Comparison of ENCODE assay signal across 8 cellular contexts in the genomic region with DNA sequence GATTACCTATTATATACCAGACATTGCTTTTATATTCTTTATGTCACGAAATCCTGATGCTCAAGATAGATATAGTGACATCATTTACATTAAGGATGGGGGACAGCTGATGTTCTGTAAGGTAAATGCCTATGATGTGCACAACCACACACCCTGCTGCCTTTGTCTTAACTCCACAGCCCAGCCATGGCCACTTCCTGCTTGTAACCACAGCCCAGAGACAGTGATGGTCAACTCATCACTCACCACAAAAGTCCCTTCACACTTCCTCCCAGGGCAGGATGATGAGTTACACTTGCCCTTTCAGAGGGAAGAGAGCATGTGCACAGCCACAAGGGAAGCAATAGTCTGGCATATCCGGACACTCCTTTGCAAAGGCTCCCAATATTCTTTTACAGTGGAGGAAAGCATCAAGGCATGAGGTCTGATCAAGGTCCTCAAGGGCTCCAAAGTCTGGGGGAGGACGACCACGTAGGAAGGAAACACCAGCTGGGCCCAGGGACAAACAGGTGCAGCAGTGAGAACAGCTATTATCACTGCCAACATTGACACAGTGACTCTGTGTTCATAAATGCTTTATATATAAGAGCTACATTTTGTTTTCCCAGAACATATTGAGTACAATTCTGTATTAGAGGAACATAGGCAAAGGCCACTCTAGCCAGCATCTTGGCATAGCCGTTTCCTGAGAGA. TPM values are rescaled to one million over a fixed set of nuclear protein-coding genes. Genes with fewer than 3 reads are reported as not detected.
DNase-seq lines count a peak whose midpoint lies in the region; ATAC-seq and TF ChIP-seq lines count a peak whose summit lies in the region.

No MANE protein-coding gene starts in this region.

- H3K36me3 ChIP-seq in Peyer's patch = peaks cover 0 to 27% (median 0%) of the 10 kb centered on the region in 3 donors

- in situ Hi-C loops in GM13977 (cut with MboI; ENCODE audit: low pct_unique_long_range_greater_than_20kb, low sequenced_read_pairs, unreplicated experiment) = no loop called here

- no peaks in the 10 kb centered on the region for H3K27me3 ChIP-seq in Peyer's patch

- TF ChIP-seq POLR2A in Peyer's patch (IDR thresholded peaks at IDR 0.05) = no peak

- H3K9me3 ChIP-seq in Peyer's patch = no peaks in the 10 kb centered on the region

- DNase-seq in AML-193 (lab: John Stamatoyannopoulos, UW) (peak; percentile 6 to 21), Peyer's patch (peak in 2 of 3 donors; percentile 81), iris pigment epithelial cell (ENCODE audit: low read depth) (peak; percentile 33), GM13977 (ENCODE audit: low spot score) (no peak), GF-D8 (lab: John Stamatoyannopoulos, UW) (no peak), HPDE6-E6E7 (ENCODE audit: extremely low spot score) (no peak)

- H3K4me3 ChIP-seq in Peyer's patch = no peak overlapping the region

- H3K4me1 ChIP-seq in Peyer's patch = peaks cover 10 to 40% (median 17%) of the 10 kb centered on the region in 4 donors

- TF ChIP-seq CTCF in Peyer's patch (IDR thresholded peaks at IDR 0.05) (no peak), GM13977 (IDR thresholded peaks at IDR 0.05; ENCODE audit: extremely low read depth, insufficient read depth, missing control alignments) (no peak)

- peak overlapping the region in 3 of 4 donors; percentile 20 to 71 (median 55) for H3K27ac ChIP-seq in Peyer's patch

- ATAC-seq in GM19043 (IDR thresholded peaks at IDR 0.05; ENCODE audit: low read depth, unreplicated experiment) (peak; percentile 79), HG03095 (IDR thresholded peaks at IDR 0.05; ENCODE audit: unreplicated experiment) (peak; percentile 88)

RNA-seq across cellular contexts. Expression of a gene that starts 53.8 kb away (rescaled TPM):
- 10 to 100 TPM; 27.0 to 63.7 (median 37.6) TPM for total RNA-seq in Peyer's patch

Comparison
In these comparisons a context has a peak if more than half of its experiments do, and no peak if none do; other contexts are left out.
1. DNase-seq: peak in AML-193 (2 of 2), Peyer's patch (2 of 3) and iris pigment epithelial cell (single experiment); none in GM13977 (single experiment), GF-D8 (single experiment) and HPDE6-E6E7 (single experiment).